8 cellular contexts compared by ENCODE assay signal in genomic region chr10:67849331-67850011, GRCh38. TPM values are rescaled to one million over a fixed set of nuclear protein-coding genes. Genes with fewer than 3 reads are reported as not detected.
A peak's percentile ranks its signal among the peaks of the same experiment; 100 is the strongest.
DNase-seq lines count a peak whose midpoint lies in the region; ATAC-seq and TF ChIP-seq lines count a peak whose summit lies in the region.

No MANE protein-coding gene starts in this region.

- no peaks in the 10 kb centered on the region for H3K27me3 ChIP-seq in CD4-positive, alpha-beta memory T cell (ENCODE audit: insufficient read depth, low read length)
- no peaks in the 10 kb centered on the region for H3K27me3 ChIP-seq in lung (ENCODE audit: control insufficient read depth, insufficient read depth)

- DNase-seq in CD4-positive, alpha-beta memory T cell, result peak; percentile 87 to 93 (median 90)
- peak; percentile 97 for DNase-seq in HK-2 (ENCODE audit: unreplicated experiment)
- DNase-seq in NCI-H82 treated with DMSO at 0.1 percent for 48 hours (lab: John Stamatoyannopoulos, UW; ENCODE audit: unreplicated experiment), result peak; percentile 57
- peak; percentile 97 for DNase-seq in activated CD8-positive, alpha-beta T cell treated with anti-CD3 and anti-CD28 coated beads for 36 hours
- DNase-seq in effector CD4-positive, alpha-beta T cell, result peak; percentile 92
- DNase-seq in lung (ENCODE audit: low spot score), result peak; percentile 96
- DNase-seq in stimulated activated CD4-positive, alpha-beta T cell treated with anti-CD3 and anti-CD28 coated beads, TNF-alpha, amount 100 ng/mL, for 24 hours (ENCODE audit: low read depth in 3 of 3), result peak; percentile 85 to 91 (median 91)

- POLR2A ChIA-PET in CD4-positive, alpha-beta memory T cell (lab: Charles Lee; ENCODE audit: partially characterized antibody), result interaction anchor here (0.6 to 1.9 kb wide), 5 partner anchors 35 to 482 kb away, joined by 3 to 20 read pairs (median 7); partner anchors contain the start of genes HNRNPH3, PBLD and SIRT1
- POLR2A ChIA-PET in activated CD8-positive, alpha-beta T cell treated with anti-CD3 and anti-CD28 coated beads for 36 hours (lab: Charles Lee), result interaction anchor here (0.8 to 2.0 kb wide), 7 partner anchors 8 to 86 kb away, joined by 3 to 6 read pairs (median 4); partner anchors contain the start of gene DNAJC12

- peak overlapping the region; percentile 90 to 99 (median 96) for H3K4me3 Mint-ChIP-seq in CD4-positive, alpha-beta memory T cell
- peak overlapping the region; percentile 88 for H3K4me3 Mint-ChIP-seq in activated CD8-positive, alpha-beta T cell treated with anti-CD3 and anti-CD28 coated beads for 36 hours

- peaks cover 2 to 17% (median 7%) of the 10 kb centered on the region in 4 donors for H3K4me1 Mint-ChIP-seq in CD4-positive, alpha-beta memory T cell
- peaks cover 12% of the 10 kb centered on the region for H3K4me1 Mint-ChIP-seq in activated CD8-positive, alpha-beta T cell treated with anti-CD3 and anti-CD28 coated beads for 36 hours (ENCODE audit: low read depth)

- peaks cover 0 to 6% of the 10 kb centered on the region in 2 donors for H3K36me3 Mint-ChIP-seq in CD4-positive, alpha-beta memory T cell
- peaks cover 6% of the 10 kb centered on the region for H3K36me3 Mint-ChIP-seq in activated CD8-positive, alpha-beta T cell treated with anti-CD3 and anti-CD28 coated beads for 36 hours (ENCODE audit: low read depth)

- intact Hi-C loops in CD4-positive, alpha-beta memory T cell (cut with micrococcal nuclease), result loop anchor here (1.0 kb wide), 5 partner anchors 35 to 1052 kb away; partner anchors contain the start of genes DDX50, HERC4 and SIRT1
- intact Hi-C loops in activated CD8-positive, alpha-beta T cell treated with anti-CD3 and anti-CD28 coated beads for 36 hours (cut with micrococcal nuclease), result loop anchor here (5.0 to 10.0 kb wide), 3 partner anchors 32 to 455 kb away; no protein-coding TSS in a partner anchor

- H3K27me3 Mint-ChIP-seq in CD4-positive, alpha-beta memory T cell, result no peaks in the 10 kb centered on the region
- no peaks in the 10 kb centered on the region for H3K27me3 Mint-ChIP-seq in activated CD8-positive, alpha-beta T cell treated with anti-CD3 and anti-CD28 coated beads for 36 hours

- ATAC-seq in GM19455 (IDR thresholded peaks at IDR 0.05; ENCODE audit: unreplicated experiment) (peak; percentile 92), lung (ENCODE audit: insufficient read depth, low FRiP score) (peak; percentile 97)
- ATAC-seq in activated CD8-positive, alpha-beta T cell treated with anti-CD3 and anti-CD28 coated beads for 36 hours, result peak; percentile 97

- no peaks in the 10 kb centered on the region for H3K36me3 ChIP-seq in CD4-positive, alpha-beta memory T cell (ENCODE audit: insufficient read depth, low read length)
- no peaks in the 10 kb centered on the region for H3K36me3 ChIP-seq in lung (ENCODE audit: control insufficient read depth in 2 of 2, insufficient read depth in 2 of 2, low read length in 2 of 2)

- peak overlapping the region; percentile 85 for H3K27ac ChIP-seq in CD4-positive, alpha-beta memory T cell (ENCODE audit: low read depth, low read length)
- H3K27ac ChIP-seq in lung (ENCODE audit: low read depth in 1 of 2, low read length in 1 of 2), result peak overlapping the region; percentile 91 to 97

- no peaks in the 10 kb centered on the region for H3K9me3 ChIP-seq in CD4-positive, alpha-beta memory T cell (ENCODE audit: control insufficient read depth in 1 of 2, low read length in 2 of 2)
- no peaks in the 10 kb centered on the region for H3K9me3 ChIP-seq in lung (ENCODE audit: control insufficient read depth in 2 of 2, insufficient read depth in 1 of 2, low read length in 1 of 2)

- H3K4me3 ChIP-seq in CD4-positive, alpha-beta memory T cell (ENCODE audit: low read length in 2 of 2), result peak overlapping the region; percentile 70 to 98
- H3K4me3 ChIP-seq in lung, result peak overlapping the region; percentile 60

- CTCF ChIA-PET in CD4-positive, alpha-beta memory T cell (lab: Charles Lee; ENCODE audit: partially characterized antibody), result interaction anchor here (0.6 to 1.9 kb wide), 5 partner anchors 8 to 196 kb away, joined by 3 to 13 read pairs (median 3); partner anchors contain the start of gene SIRT1
- CTCF ChIA-PET in activated CD8-positive, alpha-beta T cell treated with anti-CD3 and anti-CD28 coated beads for 36 hours (lab: Charles Lee), result interaction anchor here (0.6 to 2.0 kb wide), 7 partner anchors 33 to 307 kb away, joined by 3 to 9 read pairs (median 3); no protein-coding TSS in a partner anchor

- TF ChIP-seq CTCF in activated CD8-positive, alpha-beta T cell treated with anti-CD3 and anti-CD28 coated beads for 36 hours (IDR thresholded peaks at IDR 0.05), result no peak
- TF ChIP-seq CTCF in lung (IDR thresholded peaks at IDR 0.05; ENCODE audit: control extremely low read depth, extremely low read depth), result no peak

- WGBS in lung, 2 donors, result 0% methylated on average over 36 of the region's 36 CpGs

- peak overlapping the region; percentile 85 to 99 (median 97) for H3K27ac Mint-ChIP-seq in CD4-positive, alpha-beta memory T cell
- peak overlapping the region; percentile 94 for H3K27ac Mint-ChIP-seq in activated CD8-positive, alpha-beta T cell treated with anti-CD3 and anti-CD28 coated beads for 36 hours

- peaks cover 0 to 2% (median 0%) of the 10 kb centered on the region in 8 donors for H3K9me3 Mint-ChIP-seq in CD4-positive, alpha-beta memory T cell
- no peaks in the 10 kb centered on the region for H3K9me3 Mint-ChIP-seq in activated CD8-positive, alpha-beta T cell treated with anti-CD3 and anti-CD28 coated beads for 36 hours

- peaks cover 8% of the 10 kb centered on the region for H3K4me1 ChIP-seq in CD4-positive, alpha-beta memory T cell (ENCODE audit: insufficient read depth, low read length)
- H3K4me1 ChIP-seq in lung (ENCODE audit: control insufficient read depth in 2 of 2, insufficient read depth in 2 of 2, low read length in 2 of 2), result no peaks in the 10 kb centered on the region

RNA-seq across cellular contexts. Expression of gene DNAJC12, which starts 11.5 kb away (rescaled TPM):
- not detected for total RNA-seq in CD4-positive, alpha-beta memory T cell
- polyA plus RNA-seq in CD4-positive, alpha-beta memory T cell, result under 1 TPM in 1 of 2 donors, not detected in 1; 0.22 TPM
- 10 to 100 TPM; 29.1 to 32.5 TPM for total RNA-seq in activated CD8-positive, alpha-beta T cell treated with anti-CD3 and anti-CD28 coated beads for 36 hours
- 1 to 10 TPM; 1.5 to 6.4 TPM for total RNA-seq in lung
- 1 to 10 TPM; 1.2 to 1.6 TPM for polyA plus RNA-seq in lung

RNA-seq across cellular contexts. Expression of gene SIRT1, which starts 35.0 kb away (rescaled TPM):
- total RNA-seq in CD4-positive, alpha-beta memory T cell, result 10 to 100 TPM; 57.1 to 58.8 TPM
- 10 to 100 TPM in 1 of 2 donors, 1 to 10 TPM in 1; 6.7 to 22.2 TPM for polyA plus RNA-seq in CD4-positive, alpha-beta memory T cell
- total RNA-seq in activated CD8-positive, alpha-beta T cell treated with anti-CD3 and anti-CD28 coated beads for 36 hours, result 10 to 100 TPM; 27.5 to 29.8 TPM
- 10 to 100 TPM; 15.7 to 37.0 TPM for total RNA-seq in lung
- 10 to 100 TPM in 1 of 2 donors, 1 to 10 TPM in 1; 8.7 to 11.0 TPM for polyA plus RNA-seq in lung

Comparison
In these comparisons a context has a peak if more than half of its experiments do, and no peak if none do; other contexts are left out.
1. Peak in every context shown above with its lines: DNase-seq, ATAC-seq, H3K4me3 ChIP-seq and H3K27ac ChIP-seq.
2. RNA of gene DNAJC12, which starts 11.5 kb away (total RNA-seq): 29.1 to 32.5 TPM in activated CD8-positive, alpha-beta T cell treated with anti-CD3 and anti-CD28 coated beads for 36 hours; 1.5 to 6.4 TPM in lung and not detected in CD4-positive, alpha-beta memory T cell; every median in the first group is over 4 times any median in the second.